Comparison of ENCODE assay signal across 8 cellular contexts in the genomic region with DNA sequence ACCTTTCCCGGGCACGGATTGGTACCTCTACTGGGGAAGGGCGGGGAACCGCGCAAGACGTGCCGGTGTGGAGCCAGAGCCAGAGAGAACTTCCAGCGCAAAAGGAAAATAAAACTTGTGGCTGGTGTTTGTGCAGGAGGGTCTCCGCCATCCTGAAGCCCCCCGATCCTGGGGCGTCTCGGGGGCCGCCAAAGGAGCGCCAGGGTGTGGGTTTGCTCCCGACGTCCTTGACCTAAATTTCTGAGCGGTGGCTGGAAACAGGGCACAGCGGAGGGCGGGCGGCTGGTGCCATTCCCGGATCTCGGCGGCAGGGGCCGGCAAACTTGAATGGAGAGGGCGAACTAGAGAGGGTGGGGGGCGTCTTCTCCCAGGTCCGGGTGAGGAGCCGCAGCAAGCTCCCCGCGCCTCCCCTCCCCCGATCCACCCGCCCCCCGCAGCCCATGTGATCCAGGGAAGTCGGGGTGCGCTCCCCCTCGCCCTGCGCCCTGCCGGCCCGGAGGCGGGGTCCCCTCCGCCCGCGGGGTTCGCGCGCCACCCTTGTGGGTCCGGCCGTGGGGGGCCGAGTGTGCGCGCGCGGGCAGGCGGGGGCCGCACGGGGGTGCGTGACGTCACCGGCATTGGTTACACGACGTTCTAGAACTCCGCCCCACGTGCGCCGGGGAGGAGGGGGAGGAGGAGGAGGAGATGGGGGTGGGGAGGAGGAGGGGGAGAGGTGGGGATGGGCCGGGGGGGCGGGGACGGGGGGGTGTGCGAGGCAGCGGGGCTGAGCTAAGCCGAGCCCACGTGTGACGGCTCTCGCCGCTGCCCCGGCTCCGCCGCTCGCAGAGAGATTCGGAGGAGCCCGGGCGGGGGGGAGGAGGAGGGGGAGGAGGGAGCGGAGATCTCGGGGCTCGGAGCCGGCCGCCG. TPM values are rescaled to one million over a fixed set of nuclear protein-coding genes. Genes with fewer than 3 reads are reported as not detected.
DNase-seq lines count a peak whose midpoint lies in the region; ATAC-seq and TF ChIP-seq lines count a peak whose summit lies in the region.

A gene (plus strand): TSS at position 748 of the 906 bp plus-strand sequence. CDS start 220 bp downstream, outside the sequence.

- H3K9me3 ChIP-seq in CD8-positive, alpha-beta T cell (ENCODE audit: low read length): no peaks in the 10 kb centered on the region
- H3K9me3 ChIP-seq in HUES48 (ENCODE audit: control insufficient read depth, insufficient read depth, low read length): peaks cover 1% of the 10 kb centered on the region; the same call in 1 of the 2 replicates
- H3K9me3 ChIP-seq in Panc1 (ENCODE audit: control insufficient read depth, insufficient read depth, low read depth, low read length): peaks cover 5% of the 10 kb centered on the region; the same call in 1 of the 2 replicates
- peaks cover 0 to 5% of the 10 kb centered on the region in 2 donors for H3K9me3 ChIP-seq in muscle layer of duodenum (ENCODE audit: control insufficient read depth in 1 of 2, low read length in 2 of 2)

- H3K36me3 ChIP-seq in CD8-positive, alpha-beta T cell (ENCODE audit: insufficient read depth, low read length): no peaks in the 10 kb centered on the region
- no peaks in the 10 kb centered on the region for H3K36me3 ChIP-seq in HUES48 (ENCODE audit: control insufficient read depth, insufficient read depth, low read length)
- peaks cover 5% of the 10 kb centered on the region; the same call in 1 of the 2 replicates for H3K36me3 ChIP-seq in Panc1 (ENCODE audit: control insufficient read depth, insufficient read depth, low read length)
- H3K36me3 ChIP-seq in muscle layer of duodenum (ENCODE audit: control insufficient read depth in 1 of 2, insufficient read depth in 2 of 2, low read length in 2 of 2): no peaks in the 10 kb centered on the region

- H3K36me3 Mint-ChIP-seq in CD8-positive, alpha-beta T cell: peaks cover 31% of the 10 kb centered on the region
- peaks cover 8 to 10% of the 10 kb centered on the region in 2 donors for H3K36me3 Mint-ChIP-seq in activated T-cell treated with anti-CD3 and anti-CD28 coated beads, Interleukin-2, amount 50 U/mL, for 72 hours (ENCODE audit: insufficient read depth in 2 of 2)

- H3K9me3 Mint-ChIP-seq in CD8-positive, alpha-beta T cell: peaks cover 5% of the 10 kb centered on the region
- H3K9me3 Mint-ChIP-seq in activated T-cell treated with anti-CD3 and anti-CD28 coated beads, Interleukin-2, amount 50 U/mL, for 72 hours: no peaks in the 10 kb centered on the region

- POLR2A ChIA-PET in CD8-positive, alpha-beta T cell (lab: Charles Lee): interaction anchor here (1.1 kb wide), 1 partner anchor 25 kb away, joined by 3 read pairs; no protein-coding TSS in a partner anchor
- POLR2A ChIA-PET in Panc1 (lab: Charles Lee): interaction anchor here (0.6 kb wide), 2 partner anchors 26 to 458 kb away, joined by 3 to 5 read pairs; no protein-coding TSS in a partner anchor

- H3K4me1 Mint-ChIP-seq in CD8-positive, alpha-beta T cell (ENCODE audit: low read depth): peaks cover 49% of the 10 kb centered on the region
- H3K4me1 Mint-ChIP-seq in activated T-cell treated with anti-CD3 and anti-CD28 coated beads, Interleukin-2, amount 50 U/mL, for 72 hours (ENCODE audit: low read depth): peaks cover 41% of the 10 kb centered on the region

- H3K4me3 ChIP-seq in CD8-positive, alpha-beta T cell (ENCODE audit: low read depth, low read length): peak within 1 kb of the TSS; percentile 73
- H3K4me3 ChIP-seq in HUES48 (ENCODE audit: low read depth, low read length) (peak within 1 kb of the TSS; percentile 79), Panc1 (ENCODE audit: low read depth in 2 of 2, low read length in 2 of 2) (peak within 1 kb of the TSS; percentile 68 to 72), muscle layer of duodenum (ENCODE audit: low read depth in 1 of 2, low read length in 2 of 2) (peak within 1 kb of the TSS; percentile 75 to 85)

- CTCF ChIA-PET in CD8-positive, alpha-beta T cell (lab: Charles Lee): interaction anchor here (11.0 kb wide), 1 partner anchor 13 kb away, joined by 93 read pairs; no protein-coding TSS in a partner anchor
- CTCF ChIA-PET in Panc1 (lab: Charles Lee): interaction anchor here (0.6 kb wide), 2 partner anchors 11 to 260 kb away, joined by 4 to 5 read pairs; no protein-coding TSS in a partner anchor

- H3K4me1 ChIP-seq in CD8-positive, alpha-beta T cell (ENCODE audit: insufficient read depth, low read length): peaks cover 37% of the 10 kb centered on the region
- H3K4me1 ChIP-seq in HUES48 (ENCODE audit: control insufficient read depth, insufficient read depth, low read length) (peaks cover 46% of the 10 kb centered on the region), Panc1 (ENCODE audit: control insufficient read depth, insufficient read depth, low read length) (peaks cover 11% of the 10 kb centered on the region; the same call in 1 of the 2 replicates), muscle layer of duodenum (ENCODE audit: control insufficient read depth in 1 of 2, insufficient read depth in 2 of 2, low read length in 2 of 2) (peaks cover 0 to 8% of the 10 kb centered on the region in 2 donors)

- TF ChIP-seq CTCF in CD8-positive, alpha-beta T cell (IDR thresholded peaks at IDR 0.05): no peak
- no peak for TF ChIP-seq CTCF in Panc1 (IDR thresholded peaks at IDR 0.05)

- peak within 1 kb of the TSS; percentile 92 for H3K4me3 Mint-ChIP-seq in CD8-positive, alpha-beta T cell
- H3K4me3 Mint-ChIP-seq in activated T-cell treated with anti-CD3 and anti-CD28 coated beads, Interleukin-2, amount 50 U/mL, for 72 hours: peak within 1 kb of the TSS; percentile 91 to 98

- H3K27ac Mint-ChIP-seq in CD8-positive, alpha-beta T cell: peak within 1 kb of the TSS; percentile 93
- H3K27ac Mint-ChIP-seq in activated T-cell treated with anti-CD3 and anti-CD28 coated beads, Interleukin-2, amount 50 U/mL, for 72 hours: peak within 1 kb of the TSS; percentile 91

- H3K27me3 Mint-ChIP-seq in CD8-positive, alpha-beta T cell (ENCODE audit: low read depth): no peaks in the 10 kb centered on the region
- no peaks in the 10 kb centered on the region for H3K27me3 Mint-ChIP-seq in activated T-cell treated with anti-CD3 and anti-CD28 coated beads, Interleukin-2, amount 50 U/mL, for 72 hours (ENCODE audit: low read depth)

- H3K9ac ChIP-seq in HUES48 (ENCODE audit: low read depth, low read length): peak within 1 kb of the TSS; percentile 76; the same call in 1 of the 2 replicates

- no TSS peak for BruUV-seq in Panc1 (replicated peaks; lab: Mats Ljungman, UMichigan)

- intact Hi-C loops in CD8-positive, alpha-beta T cell (cut with DNase I, micrococcal nuclease): loop anchor here (1.0 to 10.0 kb wide), 19 partner anchors 13 to 1966 kb away; a partner anchor contains a TSS
- intact Hi-C loops in Panc1 (cut with micrococcal nuclease; ENCODE audit: unreplicated experiment): no loop called here

- peak within 1 kb of the TSS; percentile 64 for H3K27ac ChIP-seq in CD8-positive, alpha-beta T cell (ENCODE audit: low read depth, low read length)
- peak within 1 kb of the TSS; percentile 76 for H3K27ac ChIP-seq in HUES48 (ENCODE audit: low read depth, low read length)
- H3K27ac ChIP-seq in Panc1 (ENCODE audit: low read length): peak within 1 kb of the TSS; percentile 13
- H3K27ac ChIP-seq in muscle layer of duodenum (ENCODE audit: low read length): peak within 1 kb of the TSS; percentile 64

- in situ Hi-C loops in Panc1 (cut with HindIII; ENCODE audit: low pct_unique_long_range_greater_than_20kb, low sequenced_read_pairs): no loop called here

- ATAC-seq in CD8-positive, alpha-beta T cell: peak; percentile 76
- peak; percentile 78 for ATAC-seq in GM21381 (IDR thresholded peaks at IDR 0.05; ENCODE audit: unreplicated experiment)
- peak; percentile 93 for ATAC-seq in Panc1
- ATAC-seq in activated T-cell treated with anti-CD3 and anti-CD28 coated beads, Interleukin-2, amount 50 U/mL, for 72 hours (replicated peaks in 1 of 2): peak; percentile 84 to 87
- ATAC-seq in esophagus mucosa: peak; percentile 89

- DNase-seq in CD8-positive, alpha-beta T cell: peak; percentile 87 to 97 (median 92)
- no peak for DNase-seq in Panc1 (ENCODE audit: low read depth, low spot score)
- peak; percentile 89 to 91 for DNase-seq in activated T-cell treated with anti-CD3 and anti-CD28 coated beads, Interleukin-2, amount 50 U/mL, for 72 hours
- DNase-seq in stimulated activated CD8-positive, alpha-beta memory T cell treated with anti-CD3 and anti-CD28 coated beads, Interleukin-7, amount 100 ng/mL, for 1 hour (ENCODE audit: low read depth in 2 of 2): peak; percentile 86 to 88

- H3K27me3 ChIP-seq in CD8-positive, alpha-beta T cell (ENCODE audit: insufficient read depth, low read length): no peaks in the 10 kb centered on the region
- H3K27me3 ChIP-seq in HUES48 (ENCODE audit: control insufficient read depth, insufficient read depth, low read length) (peaks cover 23% of the 10 kb centered on the region), Panc1 (ENCODE audit: control insufficient read depth, insufficient read depth, low read length) (peaks cover 4% of the 10 kb centered on the region; the same call in 1 of the 2 replicates), muscle layer of duodenum (ENCODE audit: low read depth, low read length) (no peaks in the 10 kb centered on the region)

RNA-seq across cellular contexts. Expression of the gene that starts here (rescaled TPM):
- total RNA-seq in CD8-positive, alpha-beta T cell: 100 to 1,000 TPM; 130 to 135 TPM
- total RNA-seq in Panc1 (2021; ENCODE audit: unreplicated experiment): 38.5 TPM
- 25.3 TPM for polyA plus RNA-seq in Panc1 (2012; ENCODE audit: insufficient read length)
- 100 to 1,000 TPM; 112 to 119 TPM for total RNA-seq in activated T-cell treated with anti-CD3 and anti-CD28 coated beads, Interleukin-2, amount 50 U/mL, for 72 hours
- total RNA-seq in esophagus mucosa: 30.4 TPM

Comparison
In these comparisons a context has a peak if more than half of its experiments do, and no peak if none do; other contexts are left out.
1. H3K27ac ChIP-seq: peak in every context shown above with its lines; median percentile 76 in HUES48; 64 in CD8-positive, alpha-beta T cell; 64 in muscle layer of duodenum; 13 in Panc1.